In the genomic region with DNA sequence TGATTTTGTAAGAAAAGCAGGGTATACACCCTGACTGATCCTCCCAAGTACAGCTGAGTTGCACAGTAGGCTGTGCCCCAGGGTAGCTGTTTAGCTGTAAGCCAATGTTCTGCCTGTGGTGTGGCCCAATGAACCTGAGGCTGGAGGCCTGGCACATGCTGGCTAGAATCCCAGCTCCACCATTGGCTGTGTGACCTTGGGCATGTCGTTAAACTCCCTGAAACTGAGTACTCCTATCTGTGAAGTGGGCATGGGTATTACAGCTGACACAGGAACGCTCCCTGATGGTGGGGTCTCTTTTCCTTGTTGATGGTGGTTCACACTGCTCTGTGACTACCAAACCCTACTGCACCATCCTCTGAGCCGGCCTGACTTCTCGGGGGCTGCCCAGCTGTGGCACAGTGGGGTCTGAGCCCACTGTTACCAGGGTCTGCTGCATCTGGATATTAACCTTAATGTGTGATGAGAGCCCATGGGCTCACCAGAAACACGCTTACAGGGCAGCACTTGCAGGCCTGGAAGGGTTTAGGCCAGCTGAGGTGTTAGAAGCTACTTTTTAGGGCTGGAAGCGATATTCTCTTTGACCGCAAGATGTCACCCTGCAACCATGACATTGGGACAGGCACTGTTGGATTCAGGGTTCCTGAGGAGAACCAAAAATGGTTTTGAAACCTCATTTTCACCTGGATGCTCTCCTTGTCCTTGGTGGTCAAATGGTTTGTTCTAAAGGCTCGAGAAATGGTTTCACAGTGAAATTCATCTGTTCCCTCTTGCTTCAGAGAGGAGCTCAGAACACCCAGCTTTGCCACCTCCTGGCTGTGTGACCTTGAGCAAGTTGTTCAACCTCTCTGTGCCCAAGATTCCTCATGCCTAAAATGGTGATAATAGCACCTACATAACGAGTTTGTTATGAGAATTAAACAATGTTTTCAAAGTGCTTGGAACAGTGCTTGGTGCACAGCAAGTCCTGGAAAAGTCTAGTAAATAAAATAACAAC, we compare ENCODE assay signal across 8 cellular contexts. TPM values are rescaled to one million over a fixed set of nuclear protein-coding genes. Genes with fewer than 3 reads are reported as not detected.
DNase-seq lines count a peak whose midpoint lies in the region; ATAC-seq and TF ChIP-seq lines count a peak whose summit lies in the region.

No MANE protein-coding gene starts in this region.

- H3K79me2 ChIP-seq in GM23338 (replicated peaks; ENCODE audit: insufficient read depth): no peaks in the 10 kb centered on the region
- no peaks in the 10 kb centered on the region for H3K79me2 ChIP-seq in PC-9 (ENCODE audit: low read depth)

- POLR2A ChIA-PET in PC-9 (lab: Charles Lee; ENCODE audit: unreplicated experiment): no interaction called here

- H3K27me3 ChIP-seq in CD4-positive, CD25-positive, alpha-beta regulatory T cell (ENCODE audit: control insufficient read depth, insufficient read depth, low read length): peaks cover 9% of the 10 kb centered on the region
- no peaks in the 10 kb centered on the region for H3K27me3 ChIP-seq in GM23338 (ENCODE audit: insufficient read depth)
- peaks cover 91% of the 10 kb centered on the region for H3K27me3 ChIP-seq in PC-9 (ENCODE audit: insufficient read depth, low read depth)
- H3K27me3 ChIP-seq in ovary: no peaks in the 10 kb centered on the region

- no peaks in the 10 kb centered on the region for H3K9me3 Mint-ChIP-seq in CD4-positive, CD25-positive, alpha-beta regulatory T cell
- no peaks in the 10 kb centered on the region for H3K9me3 Mint-ChIP-seq in GM23338

- peaks cover under 1 to 5% (median 2%) of the 10 kb centered on the region in 4 donors for H3K4me1 Mint-ChIP-seq in CD4-positive, CD25-positive, alpha-beta regulatory T cell
- peaks cover 13% of the 10 kb centered on the region for H3K4me1 Mint-ChIP-seq in GM23338

- TF ChIP-seq CTCF in GM23338 (conservative IDR thresholded peaks at IDR 0.05; ENCODE audit: low read depth in 2 of 2): peak; percentile 89 to 99
- peak; percentile 80 for TF ChIP-seq CTCF in PC-9 (conservative IDR thresholded peaks at IDR 0.05)
- peak; percentile 46 to 79 (median 76) for TF ChIP-seq CTCF in ovary (IDR thresholded peaks at IDR 0.05)

- peaks cover 35% of the 10 kb centered on the region for H3K27me3 Mint-ChIP-seq in CD4-positive, CD25-positive, alpha-beta regulatory T cell
- peaks cover 11% of the 10 kb centered on the region for H3K27me3 Mint-ChIP-seq in GM23338 (ENCODE audit: insufficient read depth, low read depth, poor library complexity)

- H2AFZ ChIP-seq in GM23338 (no peak overlapping the region), PC-9 (no peak overlapping the region)

- TF ChIP-seq POLR2A in ovary (IDR thresholded peaks at IDR 0.05): no peak

- H3K4me3 Mint-ChIP-seq in CD4-positive, CD25-positive, alpha-beta regulatory T cell: no peak overlapping the region
- no peak overlapping the region for H3K4me3 Mint-ChIP-seq in GM23338

- peaks cover 3% of the 10 kb centered on the region for H3K4me1 ChIP-seq in CD4-positive, CD25-positive, alpha-beta regulatory T cell (ENCODE audit: control insufficient read depth, insufficient read depth, low read length, poor library complexity, severe bottlenecking)
- H3K4me1 ChIP-seq in GM23338 (ENCODE audit: insufficient read depth) (peaks cover 15% of the 10 kb centered on the region; the same call in 1 of the 2 replicates), PC-9 (replicated peaks; ENCODE audit: insufficient read depth) (no peaks in the 10 kb centered on the region), ovary (ENCODE audit: insufficient read depth) (no peaks in the 10 kb centered on the region)

- no TSS peak for BruUV-seq in PC-9 (replicated peaks; lab: Mats Ljungman, UMichigan)

- H4K20me1 ChIP-seq in GM23338 (replicated peaks; ENCODE audit: insufficient read depth): no peaks in the 10 kb centered on the region
- H4K20me1 ChIP-seq in PC-9 (ENCODE audit: insufficient read depth): no peaks in the 10 kb centered on the region; the same call in 1 of the 2 replicates

- TF ChIP-seq EP300 in ovary (IDR thresholded peaks at IDR 0.05): no peak

- ATAC-seq in CD4-positive, CD25-positive, alpha-beta regulatory T cell (ENCODE audit: low read depth in 2 of 2): peak; percentile 32 to 43
- ATAC-seq in GM23338 (peak; percentile 36), HG03520 (IDR thresholded peaks at IDR 0.05; ENCODE audit: unreplicated experiment) (no peak)

- H3F3A ChIP-seq in GM23338 (replicated peaks; ENCODE audit: low read depth) (no peaks in the 10 kb centered on the region), PC-9 (ENCODE audit: insufficient read depth, low read depth) (no peaks in the 10 kb centered on the region)

- no peaks in the 10 kb centered on the region for H3K9me2 ChIP-seq in GM23338 (ENCODE audit: insufficient read depth)
- H3K9me2 ChIP-seq in PC-9 (ENCODE audit: insufficient read depth): no peaks in the 10 kb centered on the region

- no peaks in the 10 kb centered on the region for H3K36me3 Mint-ChIP-seq in CD4-positive, CD25-positive, alpha-beta regulatory T cell
- no peaks in the 10 kb centered on the region for H3K36me3 Mint-ChIP-seq in GM23338 (ENCODE audit: low read depth)

- H3K36me3 ChIP-seq in CD4-positive, CD25-positive, alpha-beta regulatory T cell (ENCODE audit: control insufficient read depth, insufficient read depth, low read length): no peaks in the 10 kb centered on the region
- no peaks in the 10 kb centered on the region for H3K36me3 ChIP-seq in GM23338 (ENCODE audit: insufficient read depth)
- H3K36me3 ChIP-seq in PC-9 (ENCODE audit: low read depth): no peaks in the 10 kb centered on the region
- no peaks in the 10 kb centered on the region for H3K36me3 ChIP-seq in ovary

- H3K4me3 ChIP-seq in CD4-positive, CD25-positive, alpha-beta regulatory T cell (ENCODE audit: low read depth, low read length): no peak overlapping the region
- H3K4me3 ChIP-seq in GM23338: no peak overlapping the region
- no peak overlapping the region for H3K4me3 ChIP-seq in PC-9
- H3K4me3 ChIP-seq in ovary: no peak overlapping the region

- H3K27ac Mint-ChIP-seq in CD4-positive, CD25-positive, alpha-beta regulatory T cell: no peak overlapping the region
- H3K27ac Mint-ChIP-seq in GM23338: no peak overlapping the region

- no peaks in the 10 kb centered on the region for H3K9me3 ChIP-seq in CD4-positive, CD25-positive, alpha-beta regulatory T cell (ENCODE audit: control insufficient read depth in 2 of 2, low read length in 2 of 2)
- H3K9me3 ChIP-seq in PC-9 (ENCODE audit: insufficient read depth, low read depth): no peaks in the 10 kb centered on the region
- H3K9me3 ChIP-seq in ovary: no peaks in the 10 kb centered on the region

- peak; percentile 23 to 66 (median 51) for DNase-seq in CD4-positive, CD25-positive, alpha-beta regulatory T cell
- DNase-seq in GM23338 (ENCODE audit: low spot score) (peak; percentile 85), PC-9 (peak in 1 of 2 experiments; percentile 57), germinal center (ENCODE audit: low spot score) (peak; percentile 33), ovary (peak; percentile 36 to 67 (median 59)), NCI-H146 treated with DMSO at 0.1 percent for 48 hours (lab: John Stamatoyannopoulos, UW; ENCODE audit: unreplicated experiment) (no peak)
- DNase-seq in activated effector memory CD4-positive, alpha-beta T cell treated with anti-CD3 and anti-CD28 coated beads, Interleukin-2, amount 50 U/mL, for 16 hours: peak; percentile 80

- intact Hi-C loops in PC-9 (cut with micrococcal nuclease; ENCODE audit: unreplicated experiment): loop anchor here (1.0 to 5.0 kb wide), 4 partner anchors 504 to 1646 kb away; no protein-coding TSS in a partner anchor
- intact Hi-C loops in ovary (cut with DNase I): loop anchor here (2.0 to 10.0 kb wide), 4 partner anchors 503 to 1277 kb away; no protein-coding TSS in a partner anchor

- H3K4me2 ChIP-seq in GM23338 (no peak overlapping the region), PC-9 (no peak overlapping the region)

- CTCF ChIA-PET in PC-9 (lab: Charles Lee): interaction anchor here (0.5 to 1.8 kb wide), 9 partner anchors 203 to 1272 kb away, joined by 3 to 12 read pairs (median 3); no protein-coding TSS in a partner anchor

- no peak overlapping the region for H3K27ac ChIP-seq in CD4-positive, CD25-positive, alpha-beta regulatory T cell (ENCODE audit: insufficient read depth, low read length, poor library complexity, severe bottlenecking)
- H3K27ac ChIP-seq in GM23338 (ENCODE audit: low read depth) (no peak overlapping the region), PC-9 (no peak overlapping the region), ovary (no peak overlapping the region)

- 31 to 38% (median 37%) methylated on average over 9 of the region's 9 CpGs for WGBS in ovary, 3 donors

TF ChIP-seq in GM23338, 12 proteins besides CTCF, POLR2A, EP300 and RAD21 (continues in another document):
- TF ChIP-seq REST (IDR thresholded peaks at IDR 0.05; ENCODE audit: unreplicated experiment) (no peak), CREB1 (CRISPR knock-in tag; IDR thresholded peaks at IDR 0.05; ENCODE audit: low read depth) (no peak)

RNA-seq across cellular contexts. Expression of gene GADD45G, which starts 6.8 kb away (rescaled TPM):
- total RNA-seq in CD4-positive, CD25-positive, alpha-beta regulatory T cell: 15.7 TPM
- 1 to 10 TPM in 1 of 4 donors, under 1 TPM in 3; 0.16 to 1.3 (median 0.29) TPM for polyA plus RNA-seq in CD4-positive, CD25-positive, alpha-beta regulatory T cell
- total RNA-seq in GM23338 (2014; rRNA removed; shearing (Covaris generic)): 12.7 and 15.8 TPM in 2 replicates
- polyA plus RNA-seq in GM23338 (2016; fragmentation: Nextera tagmentation; extraction: Ambion mirVana) (24.1 TPM in 2 replicates), ovary (10 to 100 TPM in 1 of 2 donors, under 1 TPM in 1; 0.60 to 59.0 TPM)
- total RNA-seq in PC-9 (2021) (2.4 and 2.9 TPM in 2 replicates), ovary (100 to 1,000 TPM in 1 of 7 donors, 10 to 100 TPM in 6; 15.7 to 126 (median 23.2) TPM)
